16 cellular contexts compared by ENCODE assay signal in the genomic region with DNA sequence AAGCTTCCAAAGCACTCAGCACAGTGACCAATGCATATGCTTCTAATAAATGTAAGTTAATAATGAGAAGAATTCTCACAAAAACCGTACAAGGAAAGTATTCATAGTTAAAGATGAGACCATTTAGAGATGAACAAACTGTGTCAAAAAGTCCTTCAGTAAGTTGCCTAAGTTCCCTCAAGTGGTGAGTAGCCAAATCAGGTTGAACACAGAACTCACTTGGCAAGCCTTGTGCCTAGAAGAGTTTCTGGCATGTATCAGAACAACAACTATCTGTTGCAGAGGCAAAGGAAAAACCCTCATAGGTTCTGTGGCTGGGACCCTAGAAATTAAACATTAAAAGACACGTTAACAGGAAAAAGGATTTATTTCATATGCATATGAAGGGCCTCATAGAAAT.
DNase-seq lines count a peak whose midpoint lies in the region; ATAC-seq and TF ChIP-seq lines count a peak whose summit lies in the region.
"Had no signal": no experiment of that assay in that cellular context is flagged by ENCODE, and none has a peak within 500 bp of the region (broad histone marks: within the 10 kb centered on the region; RNA-seq: fewer than 3 reads in every experiment).

No MANE protein-coding gene starts in this region.

- H3K27me3 ChIP-seq in thoracic aorta (replicated peaks; ENCODE audit: insufficient read depth) = no peaks in the 10 kb centered on the region
- H3K27me3 ChIP-seq: sigmoid colon had no signal

- no peaks in the 10 kb centered on the region for H3K36me3 ChIP-seq in thoracic aorta
- H3K36me3 ChIP-seq: sigmoid colon had no signal

- TF ChIP-seq CTCF in fibroblast of villous mesenchyme (IDR thresholded peaks at IDR 0.05; ENCODE audit: insufficient read depth, low read depth, low read length) = no peak
- TF ChIP-seq CTCF in thoracic aorta (IDR thresholded peaks at IDR 0.05) = no peak

- no peak overlapping the region for H3K4me3 Mint-ChIP-seq in T-helper 2 cell treated with Interferon-gamma antibody and Interleukin-4, amounts not matched to agents 5 μg/mL and 100 μg/mL, for 36 hours
- H3K4me3 Mint-ChIP-seq: activated CD4-positive, alpha-beta memory T cell treated with anti-CD3 and anti-CD28 coated beads for 36 hours; nephron; stimulated activated naive CD8-positive, alpha-beta T cell treated with anti-CD3 and anti-CD28 coated beads, Interleukin-15, Interleukin-2, amounts not matched to agents 100 ng/mL and 50 ng/mL, for 24 hours had no signal

- no peak overlapping the region for H3K4me3 ChIP-seq in fibroblast of villous mesenchyme (ENCODE audit: low read depth, low read length)
- peak overlapping the region; percentile 23 for H3K4me3 ChIP-seq in thoracic aorta
- H3K4me3 ChIP-seq: sigmoid colon had no signal

- H3K9me3 Mint-ChIP-seq in T-helper 2 cell treated with Interferon-gamma antibody and Interleukin-4, amounts not matched to agents 5 μg/mL and 100 μg/mL, for 36 hours = no peaks in the 10 kb centered on the region
- H3K9me3 Mint-ChIP-seq: activated CD4-positive, alpha-beta memory T cell treated with anti-CD3 and anti-CD28 coated beads for 36 hours; stimulated activated naive CD8-positive, alpha-beta T cell treated with anti-CD3 and anti-CD28 coated beads, Interleukin-15, Interleukin-2, amounts not matched to agents 100 ng/mL and 50 ng/mL, for 24 hours had no signal

- H3K4me1 Mint-ChIP-seq in T-helper 2 cell treated with Interferon-gamma antibody and Interleukin-4, amounts not matched to agents 5 μg/mL and 100 μg/mL, for 36 hours (ENCODE audit: low read depth) = peaks cover 3% of the 10 kb centered on the region

- H3K36me3 Mint-ChIP-seq in T-helper 2 cell treated with Interferon-gamma antibody and Interleukin-4, amounts not matched to agents 5 μg/mL and 100 μg/mL, for 36 hours (ENCODE audit: low read depth) = no peaks in the 10 kb centered on the region
- H3K36me3 Mint-ChIP-seq: activated CD4-positive, alpha-beta memory T cell treated with anti-CD3 and anti-CD28 coated beads for 36 hours had no signal

- no peaks in the 10 kb centered on the region for H3K9me3 ChIP-seq in thoracic aorta
- H3K9me3 ChIP-seq: sigmoid colon had no signal

- peak overlapping the region; percentile 31 to 55 for H3K27ac ChIP-seq in thoracic aorta
- H3K27ac ChIP-seq: 22Rv1 had no signal

- H3K27me3 Mint-ChIP-seq in T-helper 2 cell treated with Interferon-gamma antibody and Interleukin-4, amounts not matched to agents 5 μg/mL and 100 μg/mL, for 36 hours (ENCODE audit: low read depth) = no peaks in the 10 kb centered on the region

- peaks cover 18 to 32% of the 10 kb centered on the region in 2 donors for H3K4me1 ChIP-seq in thoracic aorta (ENCODE audit: control insufficient read depth in 1 of 2, low read depth in 2 of 2)

- DNase-seq in DMS53 (lab: John Stamatoyannopoulos, UW) (peak; percentile 10), DMS53 treated with DMSO at 0.1 percent for 48 hours (lab: John Stamatoyannopoulos, UW; ENCODE audit: unreplicated experiment) (no peak), fibroblast of villous mesenchyme (ENCODE audit: low read depth) (peak; percentile 22), thoracic aorta (ENCODE audit: low spot score) (no peak), NCI-H2107 (lab: John Stamatoyannopoulos, UW) (no peak)
- no peak for DNase-seq in stimulated activated CD4-positive, alpha-beta T cell treated with anti-CD3 and anti-CD28 coated beads, Interleukin-2, amount 100 ng/mL, for 48 hours
- DNase-seq in T-helper 2 cell treated with Interferon-gamma antibody and Interleukin-4, amounts not matched to agents 5 μg/mL and 100 μg/mL, for 36 hours (ENCODE audit: low spot score) = no peak
- DNase-seq: activated CD4-positive, alpha-beta memory T cell treated with anti-CD3 and anti-CD28 coated beads for 36 hours; NCI-H1417 treated with DMSO at 0.1 percent for 48 hours; NCI-H524 treated with DMSO at 0.1 percent for 48 hours; sigmoid colon had no signal

- ATAC-seq in SK-N-SH treated with all-trans-retinoic acid at 6 μM for 48 hours (peak; percentile 53), thoracic aorta (ENCODE audit: insufficient number of reproducible peaks, low FRiP score, low read depth) (no peak)
- ATAC-seq: left lobe of liver had no signal

- no peak overlapping the region for H3K27ac Mint-ChIP-seq in T-helper 2 cell treated with Interferon-gamma antibody and Interleukin-4, amounts not matched to agents 5 μg/mL and 100 μg/mL, for 36 hours
- H3K27ac Mint-ChIP-seq: activated CD4-positive, alpha-beta memory T cell treated with anti-CD3 and anti-CD28 coated beads for 36 hours; stimulated activated naive CD8-positive, alpha-beta T cell treated with anti-CD3 and anti-CD28 coated beads, Interleukin-15, Interleukin-2, amounts not matched to agents 100 ng/mL and 50 ng/mL, for 24 hours had no signal

TF ChIP-seq in SK-N-SH treated with all-trans-retinoic acid at 6 μM for 48 hours, 23 proteins besides CTCF, POLR2A, EP300 and RAD21 (continues in another document):
- no peak for TF ChIP-seq ISL1 (CRISPR knock-in tag; IDR thresholded peaks at IDR 0.05)
- no peak for TF ChIP-seq OSR1 (CRISPR knock-in tag; IDR thresholded peaks at IDR 0.05)
- no peak for TF ChIP-seq ZNF70 (CRISPR knock-in tag; IDR thresholded peaks at IDR 0.05)
- no peak for TF ChIP-seq TCF4 (CRISPR knock-in tag; IDR thresholded peaks at IDR 0.05; ENCODE audit: borderline replicate concordance)
- no peak for TF ChIP-seq CSDC2 (CRISPR knock-in tag; IDR thresholded peaks at IDR 0.05)
- TF ChIP-seq ZFP30 (CRISPR knock-in tag; IDR thresholded peaks at IDR 0.05) = no peak
- TF ChIP-seq ZFP3 (CRISPR knock-in tag; IDR thresholded peaks at IDR 0.05) = no peak
- no peak for TF ChIP-seq ESRRG (CRISPR knock-in tag; IDR thresholded peaks at IDR 0.05)
- TF ChIP-seq, protein P1, sequence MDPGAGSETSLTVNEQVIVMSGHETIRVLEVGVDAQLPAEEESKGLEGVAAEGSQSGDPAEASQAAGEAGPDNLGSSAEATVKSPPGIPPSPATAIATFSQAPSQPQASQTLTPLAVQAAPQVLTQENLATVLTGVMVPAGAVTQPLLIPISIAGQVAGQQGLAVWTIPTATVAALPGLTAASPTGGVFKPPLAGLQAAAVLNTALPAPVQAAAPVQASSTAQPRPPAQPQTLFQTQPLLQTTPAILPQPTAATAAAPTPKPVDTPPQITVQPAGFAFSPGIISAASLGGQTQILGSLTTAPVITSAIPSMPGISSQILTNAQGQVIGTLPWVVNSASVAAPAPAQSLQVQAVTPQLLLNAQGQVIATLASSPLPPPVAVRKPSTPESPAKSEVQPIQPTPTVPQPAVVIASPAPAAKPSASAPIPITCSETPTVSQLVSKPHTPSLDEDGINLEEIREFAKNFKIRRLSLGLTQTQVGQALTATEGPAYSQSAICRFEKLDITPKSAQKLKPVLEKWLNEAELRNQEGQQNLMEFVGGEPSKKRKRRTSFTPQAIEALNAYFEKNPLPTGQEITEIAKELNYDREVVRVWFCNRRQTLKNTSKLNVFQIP (CRISPR knock-in tag; IDR thresholded peaks at IDR 0.05; ENCODE audit: borderline replicate concordance, low read depth) = no peak
- no peak for TF ChIP-seq BACH2 (CRISPR knock-in tag; IDR thresholded peaks at IDR 0.05; ENCODE audit: borderline replicate concordance)
- no peak for TF ChIP-seq ARNTL (CRISPR knock-in tag; IDR thresholded peaks at IDR 0.05; ENCODE audit: borderline replicate concordance, low read depth)
- TF ChIP-seq, protein P2, sequence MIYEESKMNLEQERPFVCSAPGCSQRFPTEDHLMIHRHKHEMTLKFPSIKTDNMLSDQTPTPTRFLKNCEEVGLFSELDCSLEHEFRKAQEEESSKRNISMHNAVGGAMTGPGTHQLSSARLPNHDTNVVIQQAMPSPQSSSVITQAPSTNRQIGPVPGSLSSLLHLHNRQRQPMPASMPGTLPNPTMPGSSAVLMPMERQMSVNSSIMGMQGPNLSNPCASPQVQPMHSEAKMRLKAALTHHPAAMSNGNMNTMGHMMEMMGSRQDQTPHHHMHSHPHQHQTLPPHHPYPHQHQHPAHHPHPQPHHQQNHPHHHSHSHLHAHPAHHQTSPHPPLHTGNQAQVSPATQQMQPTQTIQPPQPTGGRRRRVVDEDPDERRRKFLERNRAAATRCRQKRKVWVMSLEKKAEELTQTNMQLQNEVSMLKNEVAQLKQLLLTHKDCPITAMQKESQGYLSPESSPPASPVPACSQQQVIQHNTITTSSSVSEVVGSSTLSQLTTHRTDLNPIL (CRISPR knock-in tag; IDR thresholded peaks at IDR 0.05; ENCODE audit: low read depth) = no peak
- no peak for TF ChIP-seq RARB (CRISPR knock-in tag; IDR thresholded peaks at IDR 0.05)
- TF ChIP-seq ZC3H10 (CRISPR knock-in tag; IDR thresholded peaks at IDR 0.05) = no peak
- TF ChIP-seq, protein P3, sequence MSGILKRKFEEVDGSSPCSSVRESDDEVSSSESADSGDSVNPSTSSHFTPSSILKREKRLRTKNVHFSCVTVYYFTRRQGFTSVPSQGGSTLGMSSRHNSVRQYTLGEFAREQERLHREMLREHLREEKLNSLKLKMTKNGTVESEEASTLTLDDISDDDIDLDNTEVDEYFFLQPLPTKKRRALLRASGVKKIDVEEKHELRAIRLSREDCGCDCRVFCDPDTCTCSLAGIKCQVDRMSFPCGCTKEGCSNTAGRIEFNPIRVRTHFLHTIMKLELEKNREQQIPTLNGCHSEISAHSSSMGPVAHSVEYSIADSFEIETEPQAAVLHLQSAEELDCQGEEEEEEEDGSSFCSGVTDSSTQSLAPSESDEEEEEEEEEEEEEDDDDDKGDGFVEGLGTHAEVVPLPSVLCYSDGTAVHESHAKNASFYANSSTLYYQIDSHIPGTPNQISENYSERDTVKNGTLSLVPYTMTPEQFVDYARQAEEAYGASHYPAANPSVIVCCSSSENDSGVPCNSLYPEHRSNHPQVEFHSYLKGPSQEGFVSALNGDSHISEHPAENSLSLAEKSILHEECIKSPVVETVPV (CRISPR knock-in tag; IDR thresholded peaks at IDR 0.05) = no peak
- TF ChIP-seq SNAI2 (CRISPR knock-in tag; IDR thresholded peaks at IDR 0.05) = no peak

Comparison
In these comparisons a context has a peak if more than half of its experiments do, and no peak if none do; other contexts are left out.
1. DNase-seq: peak in DMS53 (single experiment) and fibroblast of villous mesenchyme (single experiment); none in DMS53 treated with DMSO at 0.1 percent for 48 hours (single experiment), thoracic aorta (single experiment), stimulated activated CD4-positive, alpha-beta T cell treated with anti-CD3 and anti-CD28 coated beads, Interleukin-2, amount 100 ng/mL, for 48 hours (0 of 2), NCI-H2107 (single experiment) and T-helper 2 cell treated with Interferon-gamma antibody and Interleukin-4, amounts not matched to agents 5 μg/mL and 100 μg/mL, for 36 hours (single experiment).